In the genomic region with DNA sequence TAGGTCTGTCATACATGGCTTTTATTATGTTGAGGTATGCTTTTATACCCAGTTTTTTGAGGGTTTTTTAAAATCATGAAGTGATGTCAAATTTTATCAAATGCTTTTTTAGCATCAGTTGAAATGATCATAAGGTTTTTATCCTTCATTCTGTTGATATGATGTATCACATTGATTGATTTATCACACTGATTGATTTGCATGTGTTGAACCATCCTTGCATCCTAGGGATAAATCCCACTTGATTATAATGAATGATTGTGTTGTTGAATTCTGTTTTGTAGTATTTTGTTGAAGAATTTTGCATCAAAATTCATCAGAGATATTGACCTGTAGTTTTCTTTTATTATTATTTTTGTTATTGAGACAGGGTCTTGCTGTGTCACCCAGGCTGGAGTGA, we compare ENCODE assay signal across 30 cellular contexts.
"Had no signal": no experiment of that assay in that cellular context is flagged by ENCODE, and none has a peak within 500 bp of the region (broad histone marks: within the 10 kb centered on the region; RNA-seq: fewer than 3 reads in every experiment).

No MANE protein-coding gene starts in this region.

- H3K36me3 ChIP-seq: ovary, right lobe of liver, sigmoid colon, stomach, thoracic aorta, thyroid gland, tibial nerve, upper lobe of left lung, vagina had no signal

- DNase-seq: naive thymus-derived CD8-positive, alpha-beta T cell; nephron progenitor cell; nucleus accumbens; ovary; posterior cingulate gyrus; psoas muscle; right cardiac atrium; right lobe of liver; sigmoid colon; small intestine; stimulated activated CD4-positive, alpha-beta T cell treated with anti-CD3 and anti-CD28 coated beads, Interleukin-15, amount 100 ng/mL, for 24 hours; stimulated activated CD4-positive, alpha-beta T cell treated with anti-CD3 and anti-CD28 coated beads, Interleukin-2, amount 100 ng/mL, for 24 hours; stimulated activated CD4-positive, alpha-beta T cell treated with anti-CD3 and anti-CD28 coated beads, Interleukin-2, amount 100 ng/mL, for 48 hours; stimulated activated CD4-positive, alpha-beta T cell treated with anti-CD3 and anti-CD28 coated beads, Interleukin-4, amount 100 ng/mL, for 24 hours; stimulated activated naive B cell treated with anti-CD40 and anti-IgM and Interleukin-4, amounts not matched to agents 10 μg/mL and 1 μg/mL and 100 μg/mL, for 72 hours; stimulated activated naive CD4-positive, alpha-beta T cell treated with Interleukin-2 at 50 U/mL for 16 hours; stomach; thyroid gland; trophoblast cell; upper lobe of left lung had no signal

- H3K4me1 ChIP-seq: parathyroid adenoma, right lobe of liver had no signal

- H3K27me3 ChIP-seq: neutrophil, ovary, right lobe of liver, sigmoid colon, stomach, thyroid gland, tibial nerve, upper lobe of left lung, vagina had no signal

- H2AFZ ChIP-seq: parathyroid adenoma had no signal

- H3K27me3 Mint-ChIP-seq: naive thymus-derived CD8-positive, alpha-beta T cell; natural killer cell treated with Interleukin-12 subunit alpha and Interleukin-12 subunit beta and Interleukin-15 and Interleukin-18, amount 100 ng/mL, for 72 hours; progenitor cell of endocrine pancreas; stimulated activated naive B cell treated with anti-CD40 and anti-IgM and Interleukin-4, amounts not matched to agents 10 μg/mL and 1 μg/mL and 100 μg/mL, for 72 hours; stimulated activated naive CD8-positive, alpha-beta T cell treated with anti-CD3 and anti-CD28 coated beads, Interleukin-15, Interleukin-2, amounts not matched to agents 100 ng/mL and 50 ng/mL, for 24 hours had no signal

- H3K9me3 ChIP-seq: neutrophil, ovary, psoas muscle, right lobe of liver, sigmoid colon, stomach, thoracic aorta, thyroid gland, tibial nerve, upper lobe of left lung, vagina had no signal

- H3K36me3 Mint-ChIP-seq: natural killer cell treated with Interleukin-12 subunit alpha and Interleukin-12 subunit beta and Interleukin-15 and Interleukin-18, amount 100 ng/mL, for 72 hours had no signal

- H3K27ac Mint-ChIP-seq: naive thymus-derived CD8-positive, alpha-beta T cell; nephron progenitor cell; stimulated activated effector memory CD8-positive, alpha-beta T cell treated with anti-CD3 and anti-CD28 coated beads, Interleukin-12 subunit alpha, Interleukin-12 subunit beta, amount 100 ng/mL, for 72 hours; stimulated activated naive B cell treated with anti-CD40 and anti-IgM and Interleukin-4, amounts not matched to agents 10 μg/mL and 1 μg/mL and 100 μg/mL, for 72 hours; stimulated activated naive CD8-positive, alpha-beta T cell treated with anti-CD3 and anti-CD28 coated beads, Interleukin-15, Interleukin-2, amounts not matched to agents 100 ng/mL and 50 ng/mL, for 24 hours had no signal

- ATAC-seq: naive thymus-derived CD8-positive, alpha-beta T cell; natural killer cell treated with Interleukin-12 subunit alpha and Interleukin-12 subunit beta and Interleukin-15 and Interleukin-18, amount 100 ng/mL, for 72 hours; psoas muscle; right cardiac atrium; right lobe of liver; stimulated activated effector memory CD8-positive, alpha-beta T cell treated with anti-CD3 and anti-CD28 coated beads, Interleukin-12 subunit alpha, Interleukin-12 subunit beta, amount 100 ng/mL, for 72 hours; stimulated activated naive B cell treated with anti-CD40 and anti-IgM and Interleukin-4, amounts not matched to agents 10 μg/mL and 1 μg/mL and 100 μg/mL, for 72 hours had no signal

- H3K4me3 ChIP-seq: ovary, psoas muscle, right lobe of liver, sigmoid colon, stomach, thoracic aorta, thyroid gland, tibial nerve, upper lobe of left lung, vagina had no signal

- H3K27ac ChIP-seq: neutrophil, ovary, parathyroid adenoma, psoas muscle, sigmoid colon, stomach, thoracic aorta, tibial nerve, upper lobe of left lung, vagina had no signal

- H3K4me1 Mint-ChIP-seq: neural crest cell had no signal

- H3K9me3 Mint-ChIP-seq: naive thymus-derived CD8-positive, alpha-beta T cell; natural killer cell treated with Interleukin-12 subunit alpha and Interleukin-12 subunit beta and Interleukin-15 and Interleukin-18, amount 100 ng/mL, for 72 hours; stimulated activated effector memory CD8-positive, alpha-beta T cell treated with anti-CD3 and anti-CD28 coated beads, Interleukin-12 subunit alpha, Interleukin-12 subunit beta, amount 100 ng/mL, for 72 hours; stimulated activated naive B cell treated with anti-CD40 and anti-IgM and Interleukin-4, amounts not matched to agents 10 μg/mL and 1 μg/mL and 100 μg/mL, for 72 hours; stimulated activated naive CD8-positive, alpha-beta T cell treated with anti-CD3 and anti-CD28 coated beads, Interleukin-15, Interleukin-2, amounts not matched to agents 100 ng/mL and 50 ng/mL, for 24 hours had no signal

- H3K4me3 Mint-ChIP-seq: naive thymus-derived CD8-positive, alpha-beta T cell; natural killer cell treated with Interleukin-12 subunit alpha and Interleukin-12 subunit beta and Interleukin-15 and Interleukin-18, amount 100 ng/mL, for 72 hours; nephron progenitor cell; neural crest cell; stimulated activated effector memory CD8-positive, alpha-beta T cell treated with anti-CD3 and anti-CD28 coated beads, Interleukin-12 subunit alpha, Interleukin-12 subunit beta, amount 100 ng/mL, for 72 hours; stimulated activated naive B cell treated with anti-CD40 and anti-IgM and Interleukin-4, amounts not matched to agents 10 μg/mL and 1 μg/mL and 100 μg/mL, for 72 hours; stimulated activated naive CD8-positive, alpha-beta T cell treated with anti-CD3 and anti-CD28 coated beads, Interleukin-15, Interleukin-2, amounts not matched to agents 100 ng/mL and 50 ng/mL, for 24 hours had no signal
